In genomic region chr15:89345245-89345644, GRCh38 we compare ENCODE assay signal across 9 cellular contexts.
"Had no signal": no experiment of that assay in that cellular context is flagged by ENCODE, and none has a peak within 500 bp of the region (broad histone marks: within the 10 kb centered on the region; RNA-seq: fewer than 3 reads in every experiment).

No MANE protein-coding gene starts in this region.

- H3K27ac ChIP-seq: GM23248, HL-60 had no signal

- H3K4me1 Mint-ChIP-seq: IgD-negative memory B cell had no signal

- H2AFZ ChIP-seq: GM23248 had no signal

- H3K9ac ChIP-seq: GM23248 had no signal

- DNase-seq: GM23248, GOT3, H7, HFFc6, KG1 had no signal

- H3K36me3 ChIP-seq: HAP-1 had no signal

- H3K4me1 ChIP-seq: HAP-1 had no signal

- ATAC-seq: HCT116 had no signal

- H3K4me3 ChIP-seq: GM23248, HAP-1 had no signal

- H3K27ac Mint-ChIP-seq: HFFc6, IgD-negative memory B cell had no signal

- H3K36me3 Mint-ChIP-seq: IgD-negative memory B cell had no signal

- H3K4me3 Mint-ChIP-seq: HFFc6, IgD-negative memory B cell had no signal

- H3K9me3 ChIP-seq: HAP-1 had no signal

- H3K9me3 Mint-ChIP-seq: HFFc6, IgD-negative memory B cell had no signal
